In genomic region chr7:132192809-132193208, GRCh38 we compare ENCODE assay signal across 8 cellular contexts.
"Had no signal": no experiment of that assay in that cellular context is flagged by ENCODE, and none has a peak within 500 bp of the region (broad histone marks: within the 10 kb centered on the region; RNA-seq: fewer than 3 reads in every experiment).

No MANE protein-coding gene starts in this region.

- DNase-seq: GDM1, GF-D8 had no signal

- H3K4me3 ChIP-seq: GM12878 had no signal

- FAIRE-seq: G401.6, GM12878, GM12891, GM12892, GM18507, GM19239 had no signal
